Comparison of ENCODE assay signal across 8 cellular contexts in the genomic region with DNA sequence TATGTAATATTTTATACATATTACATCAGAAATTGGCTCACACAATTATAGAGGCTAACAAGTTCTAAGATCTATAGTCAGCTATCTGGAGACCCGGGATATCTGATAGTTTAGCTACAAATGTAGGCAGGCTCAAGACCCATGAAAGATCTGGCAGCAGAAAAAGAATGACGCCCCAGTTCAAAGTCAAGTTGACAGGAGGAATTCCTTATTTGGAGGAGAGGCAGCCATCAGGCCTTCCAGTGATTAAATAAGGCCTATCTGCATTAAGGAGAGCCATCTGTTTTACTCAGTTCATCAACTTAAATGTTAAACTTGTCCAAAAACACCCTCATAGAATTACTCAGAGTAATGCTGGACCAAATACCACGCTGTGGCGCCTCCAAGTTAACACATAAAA.
"Had no signal": no experiment of that assay in that cellular context is flagged by ENCODE, and none has a peak within 500 bp of the region (broad histone marks: within the 10 kb centered on the region; RNA-seq: fewer than 3 reads in every experiment).

No MANE protein-coding gene starts in this region.

- ATAC-seq: HepG2 had no signal

- H2AFZ ChIP-seq: GM23248 had no signal

- H3K27ac Mint-ChIP-seq: H9, IgD-negative memory B cell had no signal

- H3K4me1 Mint-ChIP-seq: H9, IgD-negative memory B cell had no signal

- H3K9ac ChIP-seq: GM23248 had no signal

- H3K9me3 Mint-ChIP-seq: H9 had no signal

- H3K4me3 Mint-ChIP-seq: H9, IgD-negative memory B cell had no signal

- DNase-seq: GM23248, GOT3, H9, HCEC 1CT had no signal

- FAIRE-seq: H54, HepG2 had no signal

- H3K27ac ChIP-seq: GM23248, HL-60 had no signal

- H3K4me3 ChIP-seq: GM23248 had no signal

- H3K36me3 Mint-ChIP-seq: IgD-negative memory B cell had no signal

- H3K27me3 Mint-ChIP-seq: IgD-negative memory B cell had no signal
